ENCODE assay signal across 9 cellular contexts in genomic region chr10:101217450-101218281, GRCh38.
DNase-seq lines count a peak whose midpoint lies in the region; ATAC-seq, FAIRE-seq and TF ChIP-seq lines count a peak whose summit lies in the region.
"Had no signal": no experiment of that assay in that cellular context is flagged by ENCODE, and none has a peak within 500 bp of the region (broad histone marks: within the 10 kb centered on the region; RNA-seq: fewer than 3 reads in every experiment).

No MANE protein-coding gene starts in this region.

- in situ Hi-C loops in ACHN (cut with HindIII; ENCODE audit: low pct_ligation_motif_present, low pct_unique_long_range_greater_than_20kb, low sequenced_read_pairs), result no loop called here

- peak overlapping the region; percentile 24 for H3K4me3 ChIP-seq in iPS-18a (ENCODE audit: low read length)
- H3K4me3 ChIP-seq: lung had no signal

- DNase-seq in ACHN (peak; percentile 77), GM10266 (ENCODE audit: extremely low spot score) (no peak), hippocampal formation (lab: John Stamatoyannopoulos, UW) (no peak), urothelium cell line (ENCODE audit: low spot score) (no peak)

- TF ChIP-seq CTCF in GM10266 (IDR thresholded peaks at IDR 0.05; ENCODE audit: control insufficient read depth, insufficient read depth, low read depth, missing control alignments), result peak; percentile 29

- peaks cover 99% of the 10 kb centered on the region for H3K27me3 ChIP-seq in iPS-18a (ENCODE audit: control insufficient read depth, insufficient read depth, low read length)

- no peak for FAIRE-seq in urothelium cell line (lab: Jason Lieb, UNC)

- H3K9ac ChIP-seq in iPS-18a (ENCODE audit: low read length), result no peak overlapping the region

- peak; percentile 67 for ATAC-seq in SK-N-SH treated with all-trans-retinoic acid at 6 μM for 48 hours
- ATAC-seq in HG02759 (IDR thresholded peaks at IDR 0.05; ENCODE audit: unreplicated experiment), result no peak
- ATAC-seq in HG03342 (IDR thresholded peaks at IDR 0.05; ENCODE audit: unreplicated experiment), result no peak

- H3K4me1 ChIP-seq in iPS-18a (ENCODE audit: control insufficient read depth, low read depth, low read length), result peaks cover 17% of the 10 kb centered on the region

- H3K9me3 ChIP-seq in iPS-18a (ENCODE audit: control insufficient read depth, low read depth, low read length), result peaks cover 7% of the 10 kb centered on the region

- H3K36me3 ChIP-seq in iPS-18a (ENCODE audit: control insufficient read depth, low read depth, low read length), result no peaks in the 10 kb centered on the region

- H3K27ac ChIP-seq in iPS-18a (ENCODE audit: low read length), result no peak overlapping the region

TF ChIP-seq in SK-N-SH treated with all-trans-retinoic acid at 6 μM for 48 hours, 23 proteins besides CTCF, POLR2A, EP300 and RAD21:
- no peak for TF ChIP-seq ZNF565 (CRISPR knock-in tag; conservative IDR thresholded peaks at IDR 0.05; ENCODE audit: low read depth)
- TF ChIP-seq PATZ1 (CRISPR knock-in tag; IDR thresholded peaks at IDR 0.05; ENCODE audit: borderline replicate concordance), result no peak
- no peak for TF ChIP-seq ESRRG (CRISPR knock-in tag; IDR thresholded peaks at IDR 0.05)
- no peak for TF ChIP-seq POU6F1 (CRISPR knock-in tag; IDR thresholded peaks at IDR 0.05; ENCODE audit: borderline replicate concordance, low read depth)
- no peak for TF ChIP-seq ZFP30 (CRISPR knock-in tag; IDR thresholded peaks at IDR 0.05)
- TF ChIP-seq CSRNP3 (CRISPR knock-in tag; IDR thresholded peaks at IDR 0.05), result no peak
- TF ChIP-seq ISL1 (CRISPR knock-in tag; IDR thresholded peaks at IDR 0.05), result no peak
- no peak for TF ChIP-seq CSDC2 (CRISPR knock-in tag; IDR thresholded peaks at IDR 0.05)
- no peak for TF ChIP-seq BACH2 (CRISPR knock-in tag; IDR thresholded peaks at IDR 0.05; ENCODE audit: borderline replicate concordance)
- TF ChIP-seq SNAI2 (CRISPR knock-in tag; IDR thresholded peaks at IDR 0.05), result no peak
- TF ChIP-seq CREB5 (CRISPR knock-in tag; IDR thresholded peaks at IDR 0.05; ENCODE audit: low read depth), result no peak
- no peak for TF ChIP-seq TOX (CRISPR knock-in tag; IDR thresholded peaks at IDR 0.05; ENCODE audit: borderline replicate concordance)
- no peak for TF ChIP-seq OSR1 (CRISPR knock-in tag; IDR thresholded peaks at IDR 0.05)
- TF ChIP-seq GLIS3 (CRISPR knock-in tag; IDR thresholded peaks at IDR 0.05), result no peak
- TF ChIP-seq TCF4 (CRISPR knock-in tag; IDR thresholded peaks at IDR 0.05; ENCODE audit: borderline replicate concordance), result no peak
